ENCODE assay signal across 22 cellular contexts in genomic region chr12:109759595-109759994, GRCh38. TPM values are rescaled to one million over a fixed set of nuclear protein-coding genes. Genes with fewer than 3 reads are reported as not detected.
DNase-seq lines count a peak whose midpoint lies in the region; ATAC-seq, FAIRE-seq and TF ChIP-seq lines count a peak whose summit lies in the region.
"Had no signal": no experiment of that assay in that cellular context is flagged by ENCODE, and none has a peak within 500 bp of the region (broad histone marks: within the 10 kb centered on the region; RNA-seq: fewer than 3 reads in every experiment).

No MANE protein-coding gene starts in this region.

- no peak overlapping the region for H3K27ac Mint-ChIP-seq in activated CD4-positive, alpha-beta memory T cell treated with anti-CD3 and anti-CD28 coated beads for 36 hours
- no peak overlapping the region for H3K27ac Mint-ChIP-seq in activated CD4-positive, alpha-beta memory T cell treated with anti-CD3 and anti-CD28 coated beads, Interleukin-2, amount 10 ng/mL, durations not matched to agents 7 days and 5 days
- H3K27ac Mint-ChIP-seq in WTC11, result no peak overlapping the region
- H3K27ac Mint-ChIP-seq: activated CD8-positive, alpha-beta T cell treated with anti-CD3 and anti-CD28 coated beads for 36 hours had no signal

- no peak for ATAC-seq in WTC11
- no peak for ATAC-seq in left lobe of liver
- ATAC-seq in esophagus mucosa, result no peak
- ATAC-seq in GM21367 (IDR thresholded peaks at IDR 0.05; ENCODE audit: unreplicated experiment), result no peak
- ATAC-seq: A549; activated CD8-positive, alpha-beta T cell treated with anti-CD3 and anti-CD28 coated beads for 36 hours; GM12878; K562 had no signal

- WGBS in spleen, 5 donors, result 76 to 90% (median 82%) methylated on average over 13 of the region's 13 CpGs
- WGBS in small intestine, 3 donors, result 78 to 80% (median 79%) methylated on average over 13 of the region's 13 CpGs

- H3K4me3 Mint-ChIP-seq in activated CD4-positive, alpha-beta memory T cell treated with anti-CD3 and anti-CD28 coated beads for 36 hours, result no peak overlapping the region
- no peak overlapping the region for H3K4me3 Mint-ChIP-seq in activated CD4-positive, alpha-beta memory T cell treated with anti-CD3 and anti-CD28 coated beads, Interleukin-2, amount 10 ng/mL, durations not matched to agents 7 days and 5 days
- no peak overlapping the region for H3K4me3 Mint-ChIP-seq in WTC11
- H3K4me3 Mint-ChIP-seq: activated CD8-positive, alpha-beta T cell treated with anti-CD3 and anti-CD28 coated beads for 36 hours had no signal

- peak; percentile 2 for DNase-seq in activated CD4-positive, alpha-beta memory T cell treated with anti-CD3 and anti-CD28 coated beads for 36 hours
- DNase-seq in activated CD4-positive, alpha-beta memory T cell treated with anti-CD3 and anti-CD28 coated beads, Interleukin-2, amount 10 ng/mL, durations not matched to agents 7 days and 5 days, result no peak
- DNase-seq in WTC11 (ENCODE audit: low spot score), result peak; percentile 11
- peak; percentile 41 for DNase-seq in left lobe of liver (ENCODE audit: low spot score)
- peak; percentile 49 for DNase-seq in spleen
- DNase-seq in small intestine, result no peak
- DNase-seq: activated CD8-positive, alpha-beta T cell treated with anti-CD3 and anti-CD28 coated beads for 36 hours; GDM1; hippocampal formation; MV-4-11; NCI-H187 treated with DMSO at 0.1 percent for 48 hours; NK-92 treated with Interleukin-12 subunit alpha and Interleukin-12 subunit beta, amount 100 ng/mL, for 24 hours had no signal

- H3K4me1 Mint-ChIP-seq in activated CD4-positive, alpha-beta memory T cell treated with anti-CD3 and anti-CD28 coated beads for 36 hours (ENCODE audit: low read depth), result peaks cover 4% of the 10 kb centered on the region
- peaks cover 12% of the 10 kb centered on the region for H3K4me1 Mint-ChIP-seq in activated CD4-positive, alpha-beta memory T cell treated with anti-CD3 and anti-CD28 coated beads, Interleukin-2, amount 10 ng/mL, durations not matched to agents 7 days and 5 days
- H3K4me1 Mint-ChIP-seq in WTC11, result peaks cover 16% of the 10 kb centered on the region

- H3K4me1 ChIP-seq in spleen (peaks cover 0 to 49% (median 25%) of the 10 kb centered on the region in 6 donors), small intestine (ENCODE audit: control insufficient read depth in 2 of 2, insufficient read depth in 1 of 2, low read depth in 1 of 2, low read length in 1 of 2) (no peaks in the 10 kb centered on the region)
- H3K4me1 ChIP-seq: A549, ascending aorta had no signal

- H3K36me3 ChIP-seq in spleen (no peaks in the 10 kb centered on the region), small intestine (ENCODE audit: control insufficient read depth in 2 of 2, insufficient read depth in 2 of 2, low read length in 2 of 2) (no peaks in the 10 kb centered on the region)
- H3K36me3 ChIP-seq: ascending aorta, neutrophil had no signal

- H3K27me3 ChIP-seq in spleen (replicated peaks in 1 of 7) (no peaks in the 10 kb centered on the region), small intestine (ENCODE audit: control insufficient read depth in 2 of 2, insufficient read depth in 2 of 2, low read length in 2 of 2) (no peaks in the 10 kb centered on the region)
- H3K27me3 ChIP-seq: ascending aorta; BLaER1 treated with 17β-estradiol and CSF1 and Interleukin-3, amounts not matched to agents 10 nM and 100 nM; neutrophil had no signal

- TF ChIP-seq POLR2A in spleen (IDR thresholded peaks at IDR 0.05), result no peak

- TF ChIP-seq CTCF in WTC11 (IDR thresholded peaks at IDR 0.05), result no peak
- TF ChIP-seq CTCF in spleen (IDR thresholded peaks at IDR 0.05 in 8 of 11, conservative IDR thresholded peaks at IDR 0.05 in 3 of 11), result no peak

- H3K4me3 ChIP-seq in spleen, result no peak overlapping the region
- no peak overlapping the region for H3K4me3 ChIP-seq in small intestine (ENCODE audit: low read depth in 1 of 2, low read length in 2 of 2)
- H3K4me3 ChIP-seq: A549; ascending aorta; BLaER1 treated with 17β-estradiol and CSF1 and Interleukin-3, amounts not matched to agents 10 nM and 100 nM; GM12878; K562 had no signal

- POLR2A ChIA-PET in activated CD4-positive, alpha-beta memory T cell treated with anti-CD3 and anti-CD28 coated beads for 36 hours (lab: Charles Lee), result no interaction called here
- POLR2A ChIA-PET in activated CD4-positive, alpha-beta memory T cell treated with anti-CD3 and anti-CD28 coated beads, Interleukin-2, amount 10 ng/mL, durations not matched to agents 7 days and 5 days (lab: Charles Lee), result no interaction called here
- POLR2A ChIA-PET in WTC11 (lab: Charles Lee), result no interaction called here

- intact Hi-C loops in activated CD4-positive, alpha-beta memory T cell treated with anti-CD3 and anti-CD28 coated beads for 36 hours (cut with micrococcal nuclease), result no loop called here
- intact Hi-C loops in spleen (cut with DNase I; ENCODE audit: low total_unique reads), result no loop called here

- FAIRE-seq in small intestine (lab: Jason Lieb, UNC), result no peak
- FAIRE-seq: A549, colon, GM12878, K562, kidney had no signal

- H3K9me3 Mint-ChIP-seq in activated CD4-positive, alpha-beta memory T cell treated with anti-CD3 and anti-CD28 coated beads for 36 hours, result peaks cover 28% of the 10 kb centered on the region
- peaks cover 20% of the 10 kb centered on the region for H3K9me3 Mint-ChIP-seq in activated CD4-positive, alpha-beta memory T cell treated with anti-CD3 and anti-CD28 coated beads, Interleukin-2, amount 10 ng/mL, durations not matched to agents 7 days and 5 days
- H3K9me3 Mint-ChIP-seq in WTC11, result peaks cover 21% of the 10 kb centered on the region

- peaks cover 5% of the 10 kb centered on the region for H3K36me3 Mint-ChIP-seq in activated CD4-positive, alpha-beta memory T cell treated with anti-CD3 and anti-CD28 coated beads for 36 hours
- peaks cover 4% of the 10 kb centered on the region for H3K36me3 Mint-ChIP-seq in activated CD4-positive, alpha-beta memory T cell treated with anti-CD3 and anti-CD28 coated beads, Interleukin-2, amount 10 ng/mL, durations not matched to agents 7 days and 5 days (ENCODE audit: low read depth)
- peaks cover 9% of the 10 kb centered on the region; the same call in 1 of the 2 replicates for H3K36me3 Mint-ChIP-seq in WTC11

- H3K27ac ChIP-seq in spleen (peak overlapping the region in 2 of 8 donors; percentile 54 to 59), small intestine (ENCODE audit: low read depth in 1 of 2, low read length in 1 of 2) (no peak overlapping the region)
- H3K27ac ChIP-seq: A549; ascending aorta; BLaER1 treated with 17β-estradiol and CSF1 and Interleukin-3, amounts not matched to agents 10 nM and 100 nM; neutrophil had no signal

- peaks cover 4% of the 10 kb centered on the region for H3K27me3 Mint-ChIP-seq in activated CD4-positive, alpha-beta memory T cell treated with anti-CD3 and anti-CD28 coated beads for 36 hours
- H3K27me3 Mint-ChIP-seq in activated CD4-positive, alpha-beta memory T cell treated with anti-CD3 and anti-CD28 coated beads, Interleukin-2, amount 10 ng/mL, durations not matched to agents 7 days and 5 days, result peaks cover 17% of the 10 kb centered on the region
- no peaks in the 10 kb centered on the region for H3K27me3 Mint-ChIP-seq in WTC11 (ENCODE audit: low read depth)

- H3K9me3 ChIP-seq in spleen, result peaks cover 4 to 36% (median 31%) of the 10 kb centered on the region in 8 donors
- H3K9me3 ChIP-seq in small intestine (ENCODE audit: control insufficient read depth, low read depth), result no peaks in the 10 kb centered on the region
- H3K9me3 ChIP-seq: neutrophil had no signal

- CTCF ChIA-PET in activated CD4-positive, alpha-beta memory T cell treated with anti-CD3 and anti-CD28 coated beads for 36 hours (lab: Charles Lee), result no interaction called here
- CTCF ChIA-PET in activated CD4-positive, alpha-beta memory T cell treated with anti-CD3 and anti-CD28 coated beads, Interleukin-2, amount 10 ng/mL, durations not matched to agents 7 days and 5 days (lab: Charles Lee), result no interaction called here
- CTCF ChIA-PET in WTC11 (lab: Charles Lee), result interaction anchor here (1.0 to 2.0 kb wide), 7 partner anchors 15 to 366 kb away, joined by 3 to 15 read pairs (median 7); no protein-coding TSS in a partner anchor

TF ChIP-seq in WTC11, 78 proteins besides CTCF, POLR2A, EP300 and RAD21:
- TF ChIP-seq ZNF121 (CRISPR knock-in tag; IDR thresholded peaks at IDR 0.05) (no peak), CREM (CRISPR knock-in tag; IDR thresholded peaks at IDR 0.05) (no peak), SMAD3 (CRISPR knock-in tag; IDR thresholded peaks at IDR 0.05; ENCODE audit: borderline replicate concordance) (no peak), IRF1 (CRISPR knock-in tag; IDR thresholded peaks at IDR 0.05) (no peak), SP1 (CRISPR knock-in tag; conservative IDR thresholded peaks at IDR 0.05) (no peak)

RNA-seq across cellular contexts. Expression of gene FAM222A, which starts 46.0 kb away (rescaled TPM):
- under 1 TPM; 0.29 to 0.55 TPM for total RNA-seq in activated CD4-positive, alpha-beta memory T cell treated with anti-CD3 and anti-CD28 coated beads for 36 hours
- total RNA-seq in activated CD4-positive, alpha-beta memory T cell treated with anti-CD3 and anti-CD28 coated beads, Interleukin-2, amount 10 ng/mL, durations not matched to agents 7 days and 5 days, result under 1 TPM; 0.28 to 0.43 TPM
- 1.3 to 1.6 TPM (median 1.6 TPM) in 3 replicates for total RNA-seq in WTC11 (2021)
- total RNA-seq in left lobe of liver, result 1.8 TPM
- total RNA-seq in spleen, result 10 to 100 TPM; 13.9 to 30.7 (median 21.5) TPM
- 1 to 10 TPM; 1.3 to 5.2 (median 2.1) TPM for polyA plus RNA-seq in spleen
- 5.4 TPM for total RNA-seq in esophagus mucosa
- 1 to 10 TPM; 1.6 to 7.5 (median 3.4) TPM for polyA plus RNA-seq in small intestine

Comparison
In these comparisons a context has a peak if more than half of its experiments do, and no peak if none do; other contexts are left out.
1. DNase-seq: peak in activated CD4-positive, alpha-beta memory T cell treated with anti-CD3 and anti-CD28 coated beads for 36 hours (single experiment), WTC11 (single experiment), left lobe of liver (single experiment) and spleen (single experiment); none in activated CD4-positive, alpha-beta memory T cell treated with anti-CD3 and anti-CD28 coated beads, Interleukin-2, amount 10 ng/mL, durations not matched to agents 7 days and 5 days (single experiment) and small intestine (single experiment).